8 cellular contexts compared by ENCODE assay signal in the genomic region with DNA sequence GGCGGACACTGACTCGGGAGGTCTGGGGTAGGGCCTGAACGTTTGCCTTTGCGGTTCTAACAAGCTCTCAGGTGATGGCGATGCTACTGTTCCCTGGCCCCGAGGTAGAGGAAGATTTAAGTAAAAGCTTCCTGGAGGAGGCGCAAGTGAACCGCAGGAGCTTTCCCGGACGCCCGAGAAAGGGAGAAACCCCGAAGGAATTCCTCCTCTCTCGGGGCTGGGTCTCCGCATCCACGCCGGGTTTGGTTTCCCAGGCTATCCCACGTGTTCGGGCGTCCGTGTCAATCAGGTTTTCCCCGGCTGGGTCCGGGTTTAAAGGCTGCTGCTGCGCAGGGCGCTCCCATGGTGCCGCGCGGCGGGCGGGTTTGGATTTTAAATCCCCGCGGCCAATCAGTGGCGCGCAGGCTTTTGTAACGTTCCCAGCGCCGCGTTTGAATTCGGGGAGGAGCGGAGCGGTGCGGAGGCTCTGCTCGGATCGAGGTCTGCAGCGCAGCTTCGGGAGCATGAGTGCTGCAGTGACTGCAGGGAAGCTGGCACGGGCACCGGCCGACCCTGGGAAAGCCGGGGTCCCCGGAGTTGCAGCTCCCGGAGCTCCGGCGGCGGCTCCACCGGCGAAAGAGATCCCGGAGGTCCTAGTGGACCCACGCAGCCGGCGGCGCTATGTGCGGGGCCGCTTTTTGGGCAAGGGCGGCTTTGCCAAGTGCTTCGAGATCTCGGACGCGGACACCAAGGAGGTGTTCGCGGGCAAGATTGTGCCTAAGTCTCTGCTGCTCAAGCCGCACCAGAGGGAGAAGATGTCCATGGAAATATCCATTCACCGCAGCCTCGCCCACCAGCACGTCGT. TPM values are rescaled to one million over a fixed set of nuclear protein-coding genes. Genes with fewer than 3 reads are reported as not detected.
DNase-seq lines count a peak whose midpoint lies in the region; ATAC-seq and TF ChIP-seq lines count a peak whose summit lies in the region.

A gene (plus strand): TSS at position 460 of the 844 bp plus-strand sequence. CDS start 44 bp downstream, at position 504.

- H2AFZ ChIP-seq in mammary epithelial cell (ENCODE audit: low read depth, low read length): peak within 1 kb of the TSS; percentile 91

- ATAC-seq in GM18511 (IDR thresholded peaks at IDR 0.05; ENCODE audit: unreplicated experiment) (peak; percentile 93), HG03066 (IDR thresholded peaks at IDR 0.05; ENCODE audit: low read depth, unreplicated experiment) (peak; percentile 81)

- peaks cover 0 to 2% (median 1%) of the 10 kb centered on the region in 3 donors for H3K27me3 Mint-ChIP-seq in immature natural killer cell (ENCODE audit: low read depth in 3 of 3)

- H3K4me3 ChIP-seq in WERI-Rb-1 (ENCODE audit: low read depth, low read length) (peak within 1 kb of the TSS; percentile 97), mammary epithelial cell (replicated peaks in 1 of 3; ENCODE audit: insufficient read depth in 1 of 3, low read depth in 2 of 3, low read length in 3 of 3) (peak within 1 kb of the TSS; percentile 66 to 98 (median 88))

- H3K27ac ChIP-seq in WERI-Rb-1 (peak within 1 kb of the TSS; percentile 87), mammary epithelial cell (ENCODE audit: insufficient read depth, low read depth, low read length) (peak within 1 kb of the TSS; percentile 60)

- peaks cover 43% of the 10 kb centered on the region for H3K36me3 ChIP-seq in WERI-Rb-1
- peaks cover 22% of the 10 kb centered on the region for H3K36me3 ChIP-seq in mammary epithelial cell (ENCODE audit: insufficient read depth, low read length)

- peaks cover 4 to 11% (median 5%) of the 10 kb centered on the region in 3 donors for H3K36me3 Mint-ChIP-seq in immature natural killer cell

- TF ChIP-seq CTCF in WERI-Rb-1 (IDR thresholded peaks at IDR 0.05; ENCODE audit: low read depth, low read length) (peak; percentile 36; the same call in 1 of the 2 replicates), mammary epithelial cell (conservative IDR thresholded peaks at IDR 0.05 in 1 of 2, IDR thresholded peaks at IDR 0.05 in 1 of 2; ENCODE audit: extremely low read depth in 1 of 2, insufficient read depth in 1 of 2, low read depth in 1 of 2, low read length in 2 of 2) (peak; percentile 12 to 55)

- peaks cover 22% of the 10 kb centered on the region for H3K4me1 ChIP-seq in mammary epithelial cell (ENCODE audit: insufficient read depth, low read length)

- H4K20me1 ChIP-seq in mammary epithelial cell (ENCODE audit: insufficient read depth, low read length): no peaks in the 10 kb centered on the region

- H3K79me2 ChIP-seq in mammary epithelial cell (ENCODE audit: insufficient read depth, low read length): peaks cover 48% of the 10 kb centered on the region

- H3K27ac Mint-ChIP-seq in immature natural killer cell: peak within 1 kb of the TSS in 1 of 6 donors; percentile 49

- peak within 1 kb of the TSS; percentile 73 for H3K9ac ChIP-seq in mammary epithelial cell (ENCODE audit: insufficient read depth, low read length)

- intact Hi-C loops in mammary epithelial cell (cut with micrococcal nuclease): loop anchor here (5.0 kb wide), 1 partner anchor 49 kb away; no protein-coding TSS in a partner anchor

- BruUV-seq in mammary epithelial cell (replicated peaks; lab: Mats Ljungman, UMichigan): TSS peak; percentile 54

- in situ Hi-C loops in mammary epithelial cell (cut with MboI; ENCODE audit: low sequenced_read_pairs in 2 of 2): no loop called here

- no peaks in the 10 kb centered on the region for H3K9me3 ChIP-seq in WERI-Rb-1 (ENCODE audit: severe bottlenecking)
- no peaks in the 10 kb centered on the region for H3K9me3 ChIP-seq in mammary epithelial cell (replicated peaks; ENCODE audit: insufficient read depth, low read length)

- 0% methylated on average over 22 of the region's 75 CpGs for WGBS in mammary epithelial cell (ENCODE audit: low coverage, missing lambda C conversion rate)

- peaks cover 14 to 30% of the 10 kb centered on the region in 2 donors for H3K4me1 Mint-ChIP-seq in immature natural killer cell

- CTCF ChIA-PET in mammary epithelial cell (lab: Charles Lee; ENCODE audit: low non-redundant PET): interaction anchor here (0.5 to 1.3 kb wide), 3 partner anchors 49 to 80 kb away, joined by 4 to 9 read pairs (median 4); no protein-coding TSS in a partner anchor

- dilution Hi-C loops in mammary epithelial cell (cut with HindIII; ENCODE audit: low sequenced_read_pairs): no loop called here

- DNase-seq in A172 (ENCODE audit: low spot score) (peak; percentile 71), NCI-H2171 treated with DMSO at 0.1 percent for 48 hours (lab: John Stamatoyannopoulos, UW) (peak; percentile 89), WERI-Rb-1 (peak; percentile 91), mammary epithelial cell (peak; percentile 86), immature natural killer cell (peak; percentile 48 to 58 (median 58))
- DNase-seq in stimulated activated CD4-positive, alpha-beta T cell treated with anti-CD3 and anti-CD28 coated beads, Interleukin-12 subunit alpha, Interleukin-12 subunit beta, amount 100 ng/mL, for 4 hours: peak; percentile 68

- no peaks in the 10 kb centered on the region for H3K27me3 ChIP-seq in WERI-Rb-1 (ENCODE audit: insufficient read depth, low read depth, severe bottlenecking)
- H3K27me3 ChIP-seq in mammary epithelial cell (ENCODE audit: insufficient read depth, low read length): no peaks in the 10 kb centered on the region

- H3K4me3 Mint-ChIP-seq in immature natural killer cell: peak within 1 kb of the TSS; percentile 78 to 87 (median 83)

- peak within 1 kb of the TSS; percentile 95 for H3K4me2 ChIP-seq in mammary epithelial cell (ENCODE audit: insufficient read depth, low read depth, low read length)

- H3K9me3 Mint-ChIP-seq in immature natural killer cell: no peaks in the 10 kb centered on the region

RNA-seq across cellular contexts. Expression of the gene that starts here (rescaled TPM):
- total RNA-seq in A172 (2014; rRNA removed; shearing (Covaris generic)): 56.0 and 62.7 TPM in 2 replicates
- 10 to 100 TPM in 1 of 2 donors, 1 to 10 TPM in 1; 2.0 to 57.9 TPM for total RNA-seq in mammary epithelial cell
- polyA plus RNA-seq in mammary epithelial cell (111 TPM), immature natural killer cell (1 to 10 TPM in 1 of 3 donors, under 1 TPM in 1, not detected in 1; 0.57 to 1.2 TPM)
- polyA minus RNA-seq in mammary epithelial cell: 100 TPM

Comparison
In these comparisons a context has a peak if more than half of its experiments do, and no peak if none do; other contexts are left out.
1. Peak in every context shown above with its lines: DNase-seq, ATAC-seq, H3K4me3 ChIP-seq and H3K27ac ChIP-seq.
2. RNA of the gene that starts here (polyA plus RNA-seq): 111 TPM in mammary epithelial cell (single experiment); 0.57 to 1.2 TPM in immature natural killer cell; every median in the first group is over 10 times any median in the second.